ENCODE assay signal across 30 cellular contexts in the genomic region with DNA sequence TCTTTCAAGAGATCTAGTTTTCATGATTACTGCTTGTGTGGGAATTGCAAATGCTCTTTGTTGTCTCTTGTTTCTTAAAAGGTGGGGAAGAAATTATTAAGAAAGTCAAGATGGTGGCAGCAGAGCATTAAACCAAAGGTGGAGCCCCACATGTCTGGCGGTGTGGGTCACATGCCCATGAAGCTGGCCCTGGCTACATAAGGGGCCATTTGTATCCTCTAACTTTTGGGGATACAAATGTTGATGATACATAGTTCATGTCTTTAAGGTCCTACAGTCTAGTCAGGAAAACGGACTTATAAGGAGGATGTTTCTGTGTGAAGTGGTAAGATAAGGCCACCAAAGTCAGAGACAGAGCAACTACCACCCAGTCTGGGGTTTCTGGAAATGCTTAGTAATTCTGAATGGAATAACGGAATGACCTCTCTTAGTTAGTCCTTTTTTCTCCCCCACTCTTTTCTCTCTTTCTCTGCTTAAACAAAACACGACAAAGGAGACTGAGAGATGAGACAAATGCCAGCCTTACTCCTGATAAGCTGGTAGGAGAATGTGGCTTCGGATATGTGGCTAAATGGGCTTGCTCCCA. TPM values are rescaled to one million over a fixed set of nuclear protein-coding genes. Genes with fewer than 3 reads are reported as not detected.
"Had no signal": no experiment of that assay in that cellular context is flagged by ENCODE, and none has a peak within 500 bp of the region (broad histone marks: within the 10 kb centered on the region; RNA-seq: fewer than 3 reads in every experiment).

No MANE protein-coding gene starts in this region.

- ATAC-seq: activated T-cell treated with anti-CD3 and anti-CD28 coated beads, Interleukin-2, amount 50 U/mL, for 72 hours; esophagus mucosa; WTC11 had no signal

- FAIRE-seq: astrocyte, bronchial epithelial cell, frontal cortex, TTC549 had no signal

- H3K4me3 ChIP-seq: coronary artery, dorsolateral prefrontal cortex had no signal

- H3K36me3 ChIP-seq: brain microvascular endothelial cell had no signal

- DNase-seq: activated CD4-positive, alpha-beta memory T cell treated with anti-CD3 and anti-CD28 coated beads, Interleukin-2, amount 10 ng/mL, durations not matched to agents 7 days and 5 days; activated CD4-positive, alpha-beta T cell treated with anti-CD3 and anti-CD28 coated beads for 1 hour; activated CD4-positive, alpha-beta T cell treated with anti-CD3 and anti-CD28 coated beads for 4 hours; activated CD4-positive, alpha-beta T cell treated with anti-CD3 and anti-CD28 coated beads, Interleukin-2, amount 10 ng/mL, durations not matched to agents 7 days and 5 days; activated CD4-positive, alpha-beta T cell treated with anti-CD3 and anti-CD28 coated beads, Interleukin-2, amount 50 U/mL, for 4 hours; activated CD8-positive, alpha-beta memory T cell treated with anti-CD3 and anti-CD28 coated beads, Interleukin-2, amount 50 U/mL, for 48 hours; activated gamma-delta T cell; activated naive CD4-positive, alpha-beta T cell treated with anti-CD3 and anti-CD28 coated beads, Interleukin-2, amount 50 U/mL, for 16 hours; activated naive CD4-positive, alpha-beta T cell treated with Interleukin-2 at 50 U/mL for 16 hours; activated T-cell treated with anti-CD3 and anti-CD28 coated beads for 4 hours; activated T-cell treated with anti-CD3 and anti-CD28 coated beads, Interleukin-2, amount 50 U/mL, for 24 hours; activated T-cell treated with anti-CD3 and anti-CD28 coated beads, Interleukin-2, amount 50 U/mL, for 72 hours; amniotic stem cell; anterior cingulate cortex; brain microvascular endothelial cell; dorsolateral prefrontal cortex; effector memory CD4-positive, alpha-beta T cell; endodermal cell; foreskin fibroblast; head of caudate nucleus; T-helper 2 cell had no signal

RNA-seq across cellular contexts. Expression of a gene that starts 39.9 kb away (rescaled TPM):
- total RNA-seq: activated CD4-positive, alpha-beta memory T cell treated with anti-CD3 and anti-CD28 coated beads, Interleukin-2, amount 10 ng/mL, durations not matched to agents 7 days and 5 days; activated CD4-positive, alpha-beta T cell treated with anti-CD3 and anti-CD28 coated beads, Interleukin-2, amount 10 ng/mL, durations not matched to agents 7 days and 5 days; activated T-cell treated with anti-CD3 and anti-CD28 coated beads, Interleukin-2, amount 50 U/mL, for 72 hours; cerebellum; endodermal cell; frontal cortex; T-helper 1 cell treated with Interleukin-12 subunit alpha and Interleukin-12 subunit beta and Interleukin-4 antibody, amounts not matched to agents 30 ng/mL and 1 ng/mL, for 36 hours; WTC11 had no signal
